ENCODE assay signal across 1 cellular context in the genomic region with DNA sequence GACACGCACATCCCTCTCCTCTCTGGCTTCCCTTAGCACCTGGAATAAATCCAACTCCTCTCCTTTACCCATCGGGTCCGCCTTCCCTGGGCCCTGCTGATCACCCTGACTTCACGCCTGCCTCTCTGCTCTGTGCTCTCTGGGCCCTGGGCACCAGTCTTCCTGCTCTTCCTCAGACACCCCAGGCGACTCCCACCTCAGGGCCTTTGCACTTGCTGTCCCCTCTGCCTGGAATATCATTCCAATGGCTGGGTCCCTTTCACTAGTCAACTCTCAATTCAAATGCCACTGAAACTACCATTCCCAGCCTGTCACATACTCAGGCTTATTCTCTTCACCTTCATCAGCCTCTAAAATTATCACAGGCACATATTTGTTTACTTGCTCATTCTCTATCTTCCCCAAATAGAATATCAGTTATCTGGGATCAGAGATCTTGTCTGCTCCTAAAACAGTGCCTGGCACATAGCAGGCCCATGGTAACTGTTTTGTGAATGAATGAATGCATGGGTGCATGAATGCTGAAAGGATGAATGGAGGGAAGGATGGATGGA.
TF ChIP-seq lines count a peak whose summit lies in the region.

No MANE protein-coding gene starts in this region.

TF ChIP-seq in HepG2, 621 proteins besides CTCF, POLR2A, EP300 and RAD21:
- TF ChIP-seq SALL2 (CRISPR knock-in tag; IDR thresholded peaks at IDR 0.05) = 0 out of 2 replicates have a peak, but pooled peaks have one; percentile 43
- TF ChIP-seq ZNF790 (CRISPR knock-in tag; IDR thresholded peaks at IDR 0.05; ENCODE audit: borderline replicate concordance) = no peak
- TF ChIP-seq ZMYM3 (CRISPR knock-in tag; IDR thresholded peaks at IDR 0.05) = peak; percentile 73
- TF ChIP-seq KDM1A (CRISPR knock-in tag; IDR thresholded peaks at IDR 0.05) = peak; percentile 75; the same call in 1 of the 2 replicates
- TF ChIP-seq RBM39 (IDR thresholded peaks at IDR 0.05; ENCODE audit: low read depth, low read length, poor library complexity, severe bottlenecking) = no peak
- no peak for TF ChIP-seq SATB2 (CRISPR knock-in tag; IDR thresholded peaks at IDR 0.05)
